ENCODE assay signal across 8 cellular contexts in the genomic region with DNA sequence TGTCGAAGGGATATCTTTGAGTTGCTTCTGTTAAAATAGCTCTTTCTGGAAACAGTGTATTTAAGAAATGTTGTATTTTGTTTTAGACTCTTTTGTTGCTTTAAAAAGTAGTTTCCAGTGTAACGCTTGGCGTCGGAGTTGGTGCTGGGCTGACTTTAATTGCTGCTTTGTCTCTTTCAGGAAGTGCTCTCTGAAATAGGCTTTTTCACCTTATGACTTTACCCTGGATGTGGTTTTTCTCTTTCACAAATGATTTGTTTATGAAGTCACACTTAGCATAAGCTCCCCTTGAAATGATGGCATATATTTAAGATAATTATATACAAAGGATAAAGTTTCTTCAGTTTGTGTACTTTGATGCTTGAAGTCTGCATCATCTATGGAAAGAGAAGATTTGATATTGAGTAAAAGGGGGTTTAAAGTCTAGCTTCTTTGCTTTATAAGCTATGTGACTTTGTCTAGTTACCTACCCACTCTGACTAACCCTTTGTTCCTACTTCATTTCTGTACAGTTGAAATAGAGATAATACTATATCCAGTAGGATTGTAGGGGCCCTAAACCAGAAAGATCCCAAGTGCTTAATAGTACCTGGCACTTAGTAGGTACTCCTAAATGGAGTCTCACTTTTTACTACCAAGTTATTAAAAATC. TPM values are rescaled to one million over a fixed set of nuclear protein-coding genes. Genes with fewer than 3 reads are reported as not detected.
DNase-seq lines count a peak whose midpoint lies in the region; ATAC-seq, FAIRE-seq and TF ChIP-seq lines count a peak whose summit lies in the region.

A gene with protein sequence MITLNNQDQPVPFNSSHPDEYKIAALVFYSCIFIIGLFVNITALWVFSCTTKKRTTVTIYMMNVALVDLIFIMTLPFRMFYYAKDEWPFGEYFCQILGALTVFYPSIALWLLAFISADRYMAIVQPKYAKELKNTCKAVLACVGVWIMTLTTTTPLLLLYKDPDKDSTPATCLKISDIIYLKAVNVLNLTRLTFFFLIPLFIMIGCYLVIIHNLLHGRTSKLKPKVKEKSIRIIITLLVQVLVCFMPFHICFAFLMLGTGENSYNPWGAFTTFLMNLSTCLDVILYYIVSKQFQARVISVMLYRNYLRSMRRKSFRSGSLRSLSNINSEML (minus strand): TSS at position 170 of the 651 bp plus-strand sequence. CDS start 2,507 bp downstream, outside the sequence.

- no peak for FAIRE-seq in astrocyte (lab: Jason Lieb, UNC)

- peak within 1 kb of the TSS; percentile 69 for H3K27ac Mint-ChIP-seq in astrocyte (ENCODE audit: unreplicated experiment)
- no peak within 1 kb of the TSS for H3K27ac Mint-ChIP-seq in type B pancreatic cell

- H3K4me1 ChIP-seq in astrocyte (ENCODE audit: insufficient read depth, low read length): no peaks in the 10 kb centered on the region

- H3K4me1 Mint-ChIP-seq in astrocyte (ENCODE audit: low read depth, unreplicated experiment) (peaks cover 28% of the 10 kb centered on the region), type B pancreatic cell (ENCODE audit: unreplicated experiment) (peaks cover 10% of the 10 kb centered on the region)

- no peak within 1 kb of the TSS for H2AFZ ChIP-seq in astrocyte (ENCODE audit: low read depth, low read length)

- no peaks in the 10 kb centered on the region for H3K9me3 ChIP-seq in astrocyte (ENCODE audit: insufficient read depth, low read depth, low read length)
- no peaks in the 10 kb centered on the region for H3K9me3 ChIP-seq in WERI-Rb-1 (ENCODE audit: severe bottlenecking)

- H3K9ac ChIP-seq in astrocyte (ENCODE audit: low read length): no peak within 1 kb of the TSS

- no peaks in the 10 kb centered on the region for H4K20me1 ChIP-seq in astrocyte (ENCODE audit: insufficient read depth, low read length)

- H3K9me3 Mint-ChIP-seq in astrocyte (ENCODE audit: unreplicated experiment): no peaks in the 10 kb centered on the region
- no peaks in the 10 kb centered on the region for H3K9me3 Mint-ChIP-seq in type B pancreatic cell

- H3K79me2 ChIP-seq in astrocyte (ENCODE audit: insufficient read depth, low read length): no peaks in the 10 kb centered on the region

- TF ChIP-seq CTCF in GM12865 (IDR thresholded peaks at IDR 0.05; ENCODE audit: insufficient read depth, low read depth, low read length, missing control alignments) (no peak), astrocyte (IDR thresholded peaks at IDR 0.05; ENCODE audit: insufficient read depth, low read depth, low read length) (no peak), type B pancreatic cell (conservative IDR thresholded peaks at IDR 0.05) (no peak), WERI-Rb-1 (IDR thresholded peaks at IDR 0.05; ENCODE audit: low read depth, low read length) (no peak)

- H3K4me3 ChIP-seq in GM12865 (ENCODE audit: low read depth, low read length): no peak within 1 kb of the TSS
- H3K4me3 ChIP-seq in astrocyte (ENCODE audit: insufficient read depth, low read depth, low read length): no peak within 1 kb of the TSS
- no peak within 1 kb of the TSS for H3K4me3 ChIP-seq in WERI-Rb-1 (ENCODE audit: low read depth, low read length)

- H3K4me3 Mint-ChIP-seq in astrocyte (ENCODE audit: unreplicated experiment) (peak within 1 kb of the TSS; percentile 55), type B pancreatic cell (no peak within 1 kb of the TSS)

- H3K27me3 Mint-ChIP-seq in astrocyte (ENCODE audit: low read depth, unreplicated experiment) (no peaks in the 10 kb centered on the region), type B pancreatic cell (no peaks in the 10 kb centered on the region)

- no peak within 1 kb of the TSS for H3K27ac ChIP-seq in astrocyte (ENCODE audit: low read depth, low read length)
- no peak within 1 kb of the TSS for H3K27ac ChIP-seq in WERI-Rb-1

- H3K36me3 Mint-ChIP-seq in astrocyte (ENCODE audit: low read depth, unreplicated experiment) (peaks cover 15% of the 10 kb centered on the region), type B pancreatic cell (peaks cover 17% of the 10 kb centered on the region)

- H3K36me3 ChIP-seq in astrocyte (ENCODE audit: insufficient read depth, low read length) (no peaks in the 10 kb centered on the region), WERI-Rb-1 (peaks cover 22% of the 10 kb centered on the region)

- no peaks in the 10 kb centered on the region for H3K27me3 ChIP-seq in astrocyte (ENCODE audit: insufficient read depth, low read length)
- no peaks in the 10 kb centered on the region for H3K27me3 ChIP-seq in WERI-Rb-1 (ENCODE audit: insufficient read depth, low read depth, severe bottlenecking)

- no peak within 1 kb of the TSS for H3K4me2 ChIP-seq in astrocyte (ENCODE audit: low read length)

- DNase-seq in GM12865 (ENCODE audit: low read depth) (peak; percentile 77), astrocyte (ENCODE audit: low read depth) (no peak), type B pancreatic cell (ENCODE audit: extremely low spot score, unreplicated experiment) (no peak), WERI-Rb-1 (no peak), SW480 (ENCODE audit: low spot score) (no peak), NCI-H2171 treated with DMSO at 0.1 percent for 48 hours (lab: John Stamatoyannopoulos, UW) (no peak)

- ATAC-seq in GM21515 (IDR thresholded peaks at IDR 0.05; ENCODE audit: unreplicated experiment): peak; percentile 82
- peak; percentile 83 for ATAC-seq in HG03571 (IDR thresholded peaks at IDR 0.05; ENCODE audit: unreplicated experiment)

RNA-seq across cellular contexts. Expression of the gene that starts here (rescaled TPM):
- total RNA-seq in astrocyte: 0.59 and 1.8 TPM in 2 replicates
- not detected in 2 replicates for total RNA-seq in type B pancreatic cell (ENCODE audit: low replicate concordance)
